ENCODE assay signal across 8 cellular contexts in the genomic region with DNA sequence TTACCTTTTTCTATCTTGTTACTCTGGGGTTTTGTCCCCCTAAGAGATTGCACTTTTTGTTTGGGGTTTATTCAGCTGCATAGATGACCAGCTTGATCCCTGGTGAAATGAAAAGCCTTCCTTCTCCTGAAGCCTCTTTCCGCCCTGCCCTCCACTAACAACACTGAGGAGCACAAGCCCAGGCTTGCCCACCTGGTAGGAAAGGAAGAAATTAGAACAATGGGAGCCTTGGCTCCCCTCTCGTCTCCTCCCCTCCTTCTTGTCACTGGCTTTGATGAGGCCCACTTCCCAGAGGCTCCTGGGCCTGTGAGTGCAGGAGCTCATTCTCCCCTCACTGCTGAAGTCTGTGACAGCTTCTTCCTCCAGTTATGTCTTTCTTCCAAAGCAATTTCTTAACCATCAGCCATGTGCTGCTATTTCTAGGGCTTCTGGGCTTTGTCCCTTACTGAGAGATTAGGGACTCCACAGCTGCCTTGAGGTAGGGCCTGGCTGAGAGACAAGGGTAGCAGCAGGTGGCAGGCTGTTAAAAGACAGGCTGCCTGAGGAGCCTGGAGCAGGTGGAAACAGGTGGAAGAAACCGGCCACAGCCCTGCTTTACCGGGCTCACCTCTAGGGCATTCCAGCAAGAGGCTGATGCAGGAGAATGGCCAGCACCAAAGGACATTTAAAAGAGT. TPM values are rescaled to one million over a fixed set of nuclear protein-coding genes. Genes with fewer than 3 reads are reported as not detected.
DNase-seq lines count a peak whose midpoint lies in the region; ATAC-seq and TF ChIP-seq lines count a peak whose summit lies in the region.

No MANE protein-coding gene starts in this region.

- H3K9me2 ChIP-seq in neural cell (ENCODE audit: insufficient read depth, low read length) = no peaks in the 10 kb centered on the region

- no peak overlapping the region for H3K4me2 ChIP-seq in neural cell (ENCODE audit: low read length)

- H3K27ac ChIP-seq in caudate nucleus (ENCODE audit: low read depth, low read length) (peak overlapping the region; percentile 77), neural cell (ENCODE audit: low read length) (peak overlapping the region; percentile 72)

- ATAC-seq in GM21390 (IDR thresholded peaks at IDR 0.05; ENCODE audit: unreplicated experiment) (no peak), HG03175 (IDR thresholded peaks at IDR 0.05; ENCODE audit: unreplicated experiment) (no peak)

- H3K4me3 ChIP-seq in neural cell (ENCODE audit: low read length) = peak overlapping the region; percentile 23

- TF ChIP-seq CTCF in neural cell (IDR thresholded peaks at IDR 0.05; ENCODE audit: poor library complexity, severe bottlenecking) = no peak

- peak; percentile 20 for TF ChIP-seq EP300 in neural cell (conservative IDR thresholded peaks at IDR 0.05; ENCODE audit: poor library complexity, severe bottlenecking)

- no peak for TF ChIP-seq RAD21 in neural cell (conservative IDR thresholded peaks at IDR 0.05)

- no peaks in the 10 kb centered on the region for H3K27me3 ChIP-seq in neural cell (ENCODE audit: insufficient read depth, low read depth, low read length)

- no peaks in the 10 kb centered on the region for H3K79me2 ChIP-seq in neural cell (replicated peaks; ENCODE audit: insufficient read depth, low read length)

- peaks cover 4% of the 10 kb centered on the region for H3K36me3 ChIP-seq in neural cell (ENCODE audit: insufficient read depth, low read length)

- no peaks in the 10 kb centered on the region for H3K9me3 ChIP-seq in neural cell (ENCODE audit: low read length)

- H3F3A ChIP-seq in neural cell (ENCODE audit: insufficient read depth, low read length, poor library complexity, severe bottlenecking) = no peaks in the 10 kb centered on the region

- peak overlapping the region; percentile 48 for H3K9ac ChIP-seq in neural cell (ENCODE audit: low read length)

- peak; percentile 59 for DNase-seq in DMS53 treated with DMSO at 0.1 percent for 48 hours (lab: John Stamatoyannopoulos, UW; ENCODE audit: unreplicated experiment)
- DNase-seq in NCI-H2107 (lab: John Stamatoyannopoulos, UW) = peak; percentile 71
- peak in 1 of 61 donors; percentile 64 for DNase-seq in caudate nucleus (lab: John Stamatoyannopoulos, UW)
- DNase-seq in occipital lobe (lab: John Stamatoyannopoulos, UW) = no peak
- no peak for DNase-seq in activated CD4-positive, CD25-positive, alpha-beta regulatory T cell treated with anti-CD3 and anti-CD28 coated beads, Interleukin-2, amount 50 U/mL, for 72 hours

- peak overlapping the region; percentile 27 for H2AFZ ChIP-seq in neural cell (ENCODE audit: low read depth, low read length)

- H4K20me1 ChIP-seq in neural cell (ENCODE audit: insufficient read depth) = no peaks in the 10 kb centered on the region

TF ChIP-seq in neural cell, 6 proteins besides CTCF, POLR2A, EP300 and RAD21:
- no peak for TF ChIP-seq TAF1 (IDR thresholded peaks at IDR 0.05; ENCODE audit: low read depth)
- no peak for TF ChIP-seq EZH2 (IDR thresholded peaks at IDR 0.05; ENCODE audit: borderline replicate concordance, insufficient read depth, low read length, poor library complexity, severe bottlenecking)
- TF ChIP-seq POLR2AphosphoS5 (IDR thresholded peaks at IDR 0.05) = peak; percentile 5
- TF ChIP-seq MXI1 (conservative IDR thresholded peaks at IDR 0.05; ENCODE audit: poor library complexity, severe bottlenecking) = no peak

RNA-seq across cellular contexts. Expression of gene SRSF5, which starts 53.7 kb away (rescaled TPM):
- polyA plus RNA-seq in neural cell = 1,017 and 1,027 TPM in 2 replicates
- 278 and 312 TPM in 2 replicates for polyA minus RNA-seq in neural cell
- total RNA-seq in occipital lobe = 118 TPM

Comparison
In these comparisons a context has a peak if more than half of its experiments do, and no peak if none do; other contexts are left out.
1. DNase-seq: peak in DMS53 treated with DMSO at 0.1 percent for 48 hours (single experiment) and NCI-H2107 (single experiment); none in occipital lobe (single experiment) and activated CD4-positive, CD25-positive, alpha-beta regulatory T cell treated with anti-CD3 and anti-CD28 coated beads, Interleukin-2, amount 50 U/mL, for 72 hours (single experiment).